Comparison of ENCODE assay signal across 16 cellular contexts in the genomic region with DNA sequence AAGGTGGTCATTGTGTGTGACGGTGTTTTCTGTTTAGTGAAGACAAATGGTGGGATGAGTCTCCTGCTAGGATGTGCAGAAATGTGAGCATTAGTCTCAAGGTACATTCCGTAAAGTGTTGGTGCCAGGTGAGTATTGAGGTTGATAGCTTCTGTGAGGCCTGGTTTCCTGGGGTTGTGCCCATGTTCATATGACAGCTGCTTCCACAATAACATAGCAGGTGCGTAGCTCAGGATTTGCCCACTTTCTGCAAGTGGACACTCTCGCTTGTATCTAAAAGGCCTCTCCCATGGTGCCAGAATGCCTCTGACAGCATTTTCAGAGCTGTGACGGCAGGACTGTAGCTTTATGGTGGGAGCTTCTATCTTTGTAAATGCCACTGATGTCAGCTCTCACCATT.
A peak's percentile ranks its signal among the peaks of the same experiment; 100 is the strongest.
DNase-seq lines count a peak whose midpoint lies in the region; ATAC-seq and TF ChIP-seq lines count a peak whose summit lies in the region.
"Had no signal": no experiment of that assay in that cellular context is flagged by ENCODE, and none has a peak within 500 bp of the region (broad histone marks: within the 10 kb centered on the region; RNA-seq: fewer than 3 reads in every experiment).

No MANE protein-coding gene starts in this region.

- H3K27me3 ChIP-seq in HUES6 (ENCODE audit: control insufficient read depth, insufficient read depth, low read length): no peaks in the 10 kb centered on the region
- no peaks in the 10 kb centered on the region for H3K27me3 ChIP-seq in neural progenitor cell
- H3K27me3 ChIP-seq in right atrium auricular region: no peaks in the 10 kb centered on the region
- H3K27me3 ChIP-seq: BLaER1 had no signal

- no peaks in the 10 kb centered on the region for H3K36me3 ChIP-seq in HUES6 (ENCODE audit: control insufficient read depth, insufficient read depth, low read length)
- H3K36me3 ChIP-seq in neural progenitor cell: no peaks in the 10 kb centered on the region
- H3K36me3 ChIP-seq in right atrium auricular region: no peaks in the 10 kb centered on the region
- H3K36me3 ChIP-seq: BLaER1 had no signal

- peak overlapping the region; percentile 41 for H3K4me2 ChIP-seq in neural progenitor cell
- H3K4me2 ChIP-seq: BLaER1 had no signal

- TF ChIP-seq CTCF in neural progenitor cell (IDR thresholded peaks at IDR 0.05) (no peak), right atrium auricular region (IDR thresholded peaks at IDR 0.05) (no peak)

- DNase-seq in G401 (ENCODE audit: low spot score): peak; percentile 93
- peak; percentile 52 to 72 for DNase-seq in cerebellar nuclear complex (lab: John Stamatoyannopoulos, UW)
- no peak for DNase-seq in neural progenitor cell (ENCODE audit: low spot score)
- DNase-seq in right atrium auricular region (ENCODE audit: low spot score): no peak
- DNase-seq in activated T-cell treated with anti-CD3 and anti-CD28 coated beads, Interleukin-2, amount 50 U/mL, for 72 hours: no peak
- DNase-seq: 8988T, AML-193, GOT3, HCEC 1CT, HFFc6, KG1 had no signal

- H3K4me3 ChIP-seq in HUES6 (ENCODE audit: low read depth, low read length) (no peak overlapping the region), neural progenitor cell (no peak overlapping the region), right atrium auricular region (no peak overlapping the region)
- H3K4me3 ChIP-seq: BLaER1, GM12878 had no signal

- H3K27ac Mint-ChIP-seq in neural progenitor cell: no peak overlapping the region
- H3K27ac Mint-ChIP-seq in activated T-cell treated with anti-CD3 and anti-CD28 coated beads, Interleukin-2, amount 50 U/mL, for 72 hours: no peak overlapping the region
- H3K27ac Mint-ChIP-seq: HFFc6, IgD-negative memory B cell had no signal

- no peaks in the 10 kb centered on the region for H3K79me2 ChIP-seq in neural progenitor cell (ENCODE audit: low read depth)

- H3K9me3 ChIP-seq in HUES6 (ENCODE audit: control insufficient read depth, insufficient read depth, low read depth, low read length) (no peaks in the 10 kb centered on the region), neural progenitor cell (ENCODE audit: low read depth) (no peaks in the 10 kb centered on the region), right atrium auricular region (no peaks in the 10 kb centered on the region)
- H3K9me3 ChIP-seq: BLaER1 had no signal

- H3K4me1 ChIP-seq in HUES6 (ENCODE audit: control insufficient read depth, insufficient read depth, low read length) (peaks cover 51% of the 10 kb centered on the region), neural progenitor cell (peaks cover 35% of the 10 kb centered on the region), right atrium auricular region (no peaks in the 10 kb centered on the region)
- H3K4me1 ChIP-seq: BLaER1 had no signal

- no peaks in the 10 kb centered on the region for H3K36me3 Mint-ChIP-seq in neural progenitor cell
- no peaks in the 10 kb centered on the region for H3K36me3 Mint-ChIP-seq in activated T-cell treated with anti-CD3 and anti-CD28 coated beads, Interleukin-2, amount 50 U/mL, for 72 hours (ENCODE audit: insufficient read depth in 2 of 2)

- H3K27me3 Mint-ChIP-seq in neural progenitor cell (ENCODE audit: insufficient read depth, low read depth): peaks cover 2% of the 10 kb centered on the region
- H3K27me3 Mint-ChIP-seq in activated T-cell treated with anti-CD3 and anti-CD28 coated beads, Interleukin-2, amount 50 U/mL, for 72 hours (ENCODE audit: low read depth): no peaks in the 10 kb centered on the region
- H3K27me3 Mint-ChIP-seq: IgD-negative memory B cell had no signal

- H3K27ac ChIP-seq in HUES6 (ENCODE audit: low read depth, low read length) (peak overlapping the region; percentile 82), neural progenitor cell (peak overlapping the region; percentile 27), right atrium auricular region (no peak overlapping the region)
- H3K27ac ChIP-seq: BLaER1 had no signal

- H3K4me3 Mint-ChIP-seq in neural progenitor cell: no peak overlapping the region
- H3K4me3 Mint-ChIP-seq in activated T-cell treated with anti-CD3 and anti-CD28 coated beads, Interleukin-2, amount 50 U/mL, for 72 hours: no peak overlapping the region
- H3K4me3 Mint-ChIP-seq: HFFc6, IgD-negative memory B cell had no signal

- no peak overlapping the region for H2AFZ ChIP-seq in neural progenitor cell (replicated peaks)

- peaks cover 9% of the 10 kb centered on the region for H3K4me1 Mint-ChIP-seq in neural progenitor cell
- H3K4me1 Mint-ChIP-seq in activated T-cell treated with anti-CD3 and anti-CD28 coated beads, Interleukin-2, amount 50 U/mL, for 72 hours (ENCODE audit: low read depth): no peaks in the 10 kb centered on the region
- H3K4me1 Mint-ChIP-seq: IgD-negative memory B cell had no signal

- H3K9me3 Mint-ChIP-seq in neural progenitor cell: no peaks in the 10 kb centered on the region
- peaks cover 0 to 3% of the 10 kb centered on the region in 2 donors for H3K9me3 Mint-ChIP-seq in activated T-cell treated with anti-CD3 and anti-CD28 coated beads, Interleukin-2, amount 50 U/mL, for 72 hours
- H3K9me3 Mint-ChIP-seq: HFFc6 had no signal

- H3K9ac ChIP-seq in HUES6 (ENCODE audit: low read length) (peak overlapping the region; percentile 52), neural progenitor cell (no peak overlapping the region)
- H3K9ac ChIP-seq: BLaER1 had no signal

- H4K20me1 ChIP-seq in neural progenitor cell (ENCODE audit: low read depth): no peaks in the 10 kb centered on the region
- H4K20me1 ChIP-seq: BLaER1 had no signal

- in situ Hi-C loops in G401 (cut with HindIII; ENCODE audit: low sequenced_read_pairs): no loop called here

- no peak for ATAC-seq in GM19351 (IDR thresholded peaks at IDR 0.05; ENCODE audit: unreplicated experiment)
- no peak for ATAC-seq in activated T-cell treated with anti-CD3 and anti-CD28 coated beads, Interleukin-2, amount 50 U/mL, for 72 hours (replicated peaks in 1 of 2)
- ATAC-seq: GM12878 had no signal

- peaks cover 34% of the 10 kb centered on the region for H3F3A ChIP-seq in neural progenitor cell (ENCODE audit: low read depth)

Comparison
In these comparisons a context has a peak if more than half of its experiments do, and no peak if none do; other contexts are left out.
1. DNase-seq: peak in G401 (single experiment) and cerebellar nuclear complex (2 of 2); none in neural progenitor cell (single experiment), right atrium auricular region (single experiment) and activated T-cell treated with anti-CD3 and anti-CD28 coated beads, Interleukin-2, amount 50 U/mL, for 72 hours (0 of 2).
2. H3K27ac ChIP-seq: peak in HUES6 (single experiment) and neural progenitor cell (single experiment); none in right atrium auricular region (0 of 2).